ENCODE assay signal across 11 cellular contexts in genomic region chr21:26961704-26962103, GRCh38. TPM values are rescaled to one million over a fixed set of nuclear protein-coding genes. Genes with fewer than 3 reads are reported as not detected.
DNase-seq lines count a peak whose midpoint lies in the region; ATAC-seq and TF ChIP-seq lines count a peak whose summit lies in the region.
"Had no signal": no experiment of that assay in that cellular context is flagged by ENCODE, and none has a peak within 500 bp of the region (broad histone marks: within the 10 kb centered on the region; RNA-seq: fewer than 3 reads in every experiment).

No MANE protein-coding gene starts in this region.

- TF ChIP-seq CTCF in endodermal cell (conservative IDR thresholded peaks at IDR 0.05) (peak; percentile 73), retinal pigment epithelial cell (conservative IDR thresholded peaks at IDR 0.05; ENCODE audit: low read depth, low read length) (peak; percentile 45)

- no peaks in the 10 kb centered on the region for H3K9me3 ChIP-seq in endodermal cell (ENCODE audit: control insufficient read depth, low read length)
- H3K9me3 ChIP-seq: pancreas had no signal

- no peak overlapping the region for H3K27ac ChIP-seq in endodermal cell (ENCODE audit: low read depth, low read length)
- H3K27ac ChIP-seq: pancreas had no signal

- no peak overlapping the region for H3K4me3 Mint-ChIP-seq in activated CD4-positive, alpha-beta T cell treated with anti-CD3 and anti-CD28 coated beads for 36 hours
- H3K4me3 Mint-ChIP-seq in endodermal cell: no peak overlapping the region
- H3K4me3 Mint-ChIP-seq: dendritic cell treated with granulocyte-macrophage colony-stimulating factor and Interleukin-4, amounts not matched to agents 40 ng/mL and 50 ng/mL, for 4 days had no signal

- CTCF ChIA-PET in activated CD4-positive, alpha-beta T cell treated with anti-CD3 and anti-CD28 coated beads for 36 hours (lab: Charles Lee): interaction anchor here (0.8 kb wide), 1 partner anchor 13 kb away, joined by 3 read pairs; no protein-coding TSS in a partner anchor

- H3K27me3 Mint-ChIP-seq in activated CD4-positive, alpha-beta T cell treated with anti-CD3 and anti-CD28 coated beads for 36 hours: peaks cover 19% of the 10 kb centered on the region
- H3K27me3 Mint-ChIP-seq in endodermal cell (ENCODE audit: insufficient read depth): peaks cover 17% of the 10 kb centered on the region

- intact Hi-C loops in activated CD4-positive, alpha-beta T cell treated with anti-CD3 and anti-CD28 coated beads for 36 hours (cut with DNase I, micrococcal nuclease): no loop called here

- 69 to 72% methylated on average over 4 of the region's 4 CpGs for WGBS in endodermal cell (ENCODE audit: insufficient coverage in 1 of 2, insufficient read length in 1 of 2), 2 experiments

- no peaks in the 10 kb centered on the region for H3K4me1 ChIP-seq in endodermal cell (ENCODE audit: control insufficient read depth, insufficient read depth, low read length)

- no peaks in the 10 kb centered on the region for H3K36me3 ChIP-seq in endodermal cell (ENCODE audit: control insufficient read depth, insufficient read depth, low read length)
- H3K36me3 ChIP-seq: pancreas had no signal

- H3K36me3 Mint-ChIP-seq in activated CD4-positive, alpha-beta T cell treated with anti-CD3 and anti-CD28 coated beads for 36 hours (ENCODE audit: low read depth): no peaks in the 10 kb centered on the region
- H3K36me3 Mint-ChIP-seq in endodermal cell (ENCODE audit: low read depth): no peaks in the 10 kb centered on the region

- ATAC-seq in activated CD4-positive, alpha-beta T cell treated with anti-CD3 and anti-CD28 coated beads for 36 hours: no peak
- no peak for ATAC-seq in HG03342 (IDR thresholded peaks at IDR 0.05; ENCODE audit: unreplicated experiment)
- ATAC-seq: pancreas had no signal

- H3K9me3 Mint-ChIP-seq in activated CD4-positive, alpha-beta T cell treated with anti-CD3 and anti-CD28 coated beads for 36 hours (ENCODE audit: low read depth): no peaks in the 10 kb centered on the region
- no peaks in the 10 kb centered on the region for H3K9me3 Mint-ChIP-seq in endodermal cell
- H3K9me3 Mint-ChIP-seq: dendritic cell treated with granulocyte-macrophage colony-stimulating factor and Interleukin-4, amounts not matched to agents 40 ng/mL and 50 ng/mL, for 4 days had no signal

- no peak overlapping the region for H3K27ac Mint-ChIP-seq in activated CD4-positive, alpha-beta T cell treated with anti-CD3 and anti-CD28 coated beads for 36 hours
- no peak overlapping the region for H3K27ac Mint-ChIP-seq in endodermal cell
- H3K27ac Mint-ChIP-seq: dendritic cell treated with granulocyte-macrophage colony-stimulating factor and Interleukin-4, amounts not matched to agents 40 ng/mL and 50 ng/mL, for 4 days had no signal

- no peak overlapping the region for H3K9ac ChIP-seq in endodermal cell (ENCODE audit: extremely low read depth, low read length, poor library complexity, severe bottlenecking)

- DNase-seq in activated CD4-positive, alpha-beta T cell treated with anti-CD3 and anti-CD28 coated beads for 36 hours: peak; percentile 6
- DNase-seq in activated CD4-positive, alpha-beta T cell treated with anti-CD3 and anti-CD28 coated beads, Interleukin-2, amount 50 U/mL, for 4 hours: no peak
- DNase-seq in NCI-H1694 treated with DMSO at 0.1 percent for 48 hours (lab: John Stamatoyannopoulos, UW) (peak; percentile 50), endodermal cell (peak; percentile 83), retinal pigment epithelial cell (ENCODE audit: low read depth) (no peak)
- no peak for DNase-seq in activated CD8-positive, alpha-beta memory T cell treated with anti-CD3 and anti-CD28 coated beads, Interleukin-2, amount 50 U/mL, for 4 hours
- no peak for DNase-seq in stimulated activated CD8-positive, alpha-beta memory T cell treated with anti-CD3 and anti-CD28 coated beads, Interleukin-4, amount 100 ng/mL, for 48 hours
- DNase-seq: activated T-cell treated with anti-CD3 and anti-CD28 coated beads, Interleukin-2, amount 50 U/mL, for 1 hour; pancreas had no signal

- POLR2A ChIA-PET in activated CD4-positive, alpha-beta T cell treated with anti-CD3 and anti-CD28 coated beads for 36 hours (lab: Charles Lee): no interaction called here

- peaks cover 17% of the 10 kb centered on the region for H3K27me3 ChIP-seq in endodermal cell (ENCODE audit: control insufficient read depth, insufficient read depth, low read length, poor library complexity, severe bottlenecking)

- H3K4me3 ChIP-seq in endodermal cell (ENCODE audit: low read length) (no peak overlapping the region), retinal pigment epithelial cell (ENCODE audit: low read length) (no peak overlapping the region)
- H3K4me3 ChIP-seq: pancreas had no signal

- no peaks in the 10 kb centered on the region for H3K4me1 Mint-ChIP-seq in activated CD4-positive, alpha-beta T cell treated with anti-CD3 and anti-CD28 coated beads for 36 hours
- peaks cover 15% of the 10 kb centered on the region for H3K4me1 Mint-ChIP-seq in endodermal cell

RNA-seq across cellular contexts. Expression of gene ADAMTS5, which starts 5.2 kb away (rescaled TPM):
- total RNA-seq in activated CD4-positive, alpha-beta T cell treated with anti-CD3 and anti-CD28 coated beads for 36 hours: not detected
- total RNA-seq in endodermal cell: 1 to 10 TPM in 1 of 2 donors, under 1 TPM in 1; 0.33 to 1.9 TPM
- polyA plus RNA-seq in endodermal cell (2013, experiment 1 of 2): 0.43 TPM
- polyA plus RNA-seq in endodermal cell (2013, experiment 2 of 2): 0.33 TPM

Comparison
In these comparisons a context has a peak if more than half of its experiments do, and no peak if none do; other contexts are left out.
1. DNase-seq: peak in activated CD4-positive, alpha-beta T cell treated with anti-CD3 and anti-CD28 coated beads for 36 hours (single experiment), NCI-H1694 treated with DMSO at 0.1 percent for 48 hours (single experiment) and endodermal cell (single experiment); none in activated CD4-positive, alpha-beta T cell treated with anti-CD3 and anti-CD28 coated beads, Interleukin-2, amount 50 U/mL, for 4 hours (0 of 2), retinal pigment epithelial cell (single experiment), activated CD8-positive, alpha-beta memory T cell treated with anti-CD3 and anti-CD28 coated beads, Interleukin-2, amount 50 U/mL, for 4 hours (single experiment) and stimulated activated CD8-positive, alpha-beta memory T cell treated with anti-CD3 and anti-CD28 coated beads, Interleukin-4, amount 100 ng/mL, for 48 hours (single experiment).